In the genomic region with DNA sequence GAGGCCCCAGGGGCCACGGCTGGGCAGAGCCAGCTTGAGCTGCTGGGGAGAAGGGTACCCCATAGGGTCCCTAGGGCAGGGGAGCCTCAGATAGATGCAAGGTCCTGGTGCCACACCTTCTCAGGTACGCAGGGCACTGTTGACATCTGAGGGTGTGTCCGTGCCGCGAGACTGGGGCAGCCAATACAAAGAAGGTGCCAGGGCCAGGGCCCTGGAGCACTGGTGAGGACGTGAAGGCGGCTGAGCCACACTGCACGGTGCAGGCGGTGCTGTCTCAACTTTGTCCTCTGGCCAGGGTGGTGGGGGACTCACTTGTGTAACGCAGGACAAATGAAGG, we compare ENCODE assay signal across 8 cellular contexts. TPM values are rescaled to one million over a fixed set of nuclear protein-coding genes. Genes with fewer than 3 reads are reported as not detected.
A peak's percentile ranks its signal among the peaks of the same experiment; 100 is the strongest.
DNase-seq lines count a peak whose midpoint lies in the region; ATAC-seq, FAIRE-seq and TF ChIP-seq lines count a peak whose summit lies in the region.

No MANE protein-coding gene starts in this region.

- peaks cover 27% of the 10 kb centered on the region for H3K4me1 Mint-ChIP-seq in activated T-helper 1 cell treated with anti-CD3 and anti-CD28 coated beads, Interleukin-12 subunit alpha, Interleukin-12 subunit beta, Interleukin-2, Interleukin-4 antibody, amounts not matched to agents 30 ng/mL and 10 ng/mL and 1 ng/mL, durations not matched to agents 14 hours and 24 hours and 36 hours (ENCODE audit: low read depth)

- no peak for ATAC-seq in GM21526 (IDR thresholded peaks at IDR 0.05; ENCODE audit: low FRiP score, unreplicated experiment)

- H3K36me3 ChIP-seq in left ventricle myocardium inferior (peaks cover 47% of the 10 kb centered on the region), skeletal muscle satellite cell (ENCODE audit: insufficient read depth, low read length) (peaks cover 49% of the 10 kb centered on the region)

- no peak for TF ChIP-seq CTCF in left ventricle myocardium inferior (IDR thresholded peaks at IDR 0.05; ENCODE audit: borderline replicate concordance)

- peak overlapping the region; percentile 78 for H3K9ac ChIP-seq in skeletal muscle satellite cell (ENCODE audit: low read depth, low read length)

- peak; percentile 20 for FAIRE-seq in GM12891 (lab: Jason Lieb, UNC)

- H3K27ac ChIP-seq in left ventricle myocardium inferior (replicated peaks): peak overlapping the region; percentile 82

- H3K4me3 Mint-ChIP-seq in activated T-helper 1 cell treated with anti-CD3 and anti-CD28 coated beads, Interleukin-12 subunit alpha, Interleukin-12 subunit beta, Interleukin-2, Interleukin-4 antibody, amounts not matched to agents 30 ng/mL and 10 ng/mL and 1 ng/mL, durations not matched to agents 14 hours and 24 hours and 36 hours: peak overlapping the region; percentile 73

- peaks cover 18% of the 10 kb centered on the region for H3K27me3 Mint-ChIP-seq in activated T-helper 1 cell treated with anti-CD3 and anti-CD28 coated beads, Interleukin-12 subunit alpha, Interleukin-12 subunit beta, Interleukin-2, Interleukin-4 antibody, amounts not matched to agents 30 ng/mL and 10 ng/mL and 1 ng/mL, durations not matched to agents 14 hours and 24 hours and 36 hours (ENCODE audit: insufficient read depth)

- H3K9me3 ChIP-seq in left ventricle myocardium inferior (replicated peaks): no peaks in the 10 kb centered on the region
- H3K9me3 ChIP-seq in skeletal muscle satellite cell (replicated peaks; ENCODE audit: low read length): no peaks in the 10 kb centered on the region

- H3K36me3 Mint-ChIP-seq in activated T-helper 1 cell treated with anti-CD3 and anti-CD28 coated beads, Interleukin-12 subunit alpha, Interleukin-12 subunit beta, Interleukin-2, Interleukin-4 antibody, amounts not matched to agents 30 ng/mL and 10 ng/mL and 1 ng/mL, durations not matched to agents 14 hours and 24 hours and 36 hours (ENCODE audit: low read depth): peaks cover 34% of the 10 kb centered on the region

- intact Hi-C loops in activated T-helper 1 cell treated with anti-CD3 and anti-CD28 coated beads, Interleukin-12 subunit alpha, Interleukin-12 subunit beta, Interleukin-2, Interleukin-4 antibody, amounts not matched to agents 30 ng/mL and 10 ng/mL and 1 ng/mL, durations not matched to agents 14 hours and 24 hours and 36 hours (cut with micrococcal nuclease): loop anchor here (1.0 kb wide), 1 partner anchor 141 kb away; a partner anchor contains a TSS
- intact Hi-C loops in left ventricle myocardium inferior (cut with micrococcal nuclease): no loop called here

- H3K4me1 ChIP-seq in left ventricle myocardium inferior (peaks cover 85% of the 10 kb centered on the region), skeletal muscle satellite cell (ENCODE audit: control insufficient read depth, insufficient read depth, low read length) (peaks cover 22% of the 10 kb centered on the region)

- H3K4me2 ChIP-seq in skeletal muscle satellite cell (ENCODE audit: low read length): peak overlapping the region; percentile 99

- DNase-seq in GM12891 (ENCODE audit: insufficient read length, low spot score): no peak
- DNase-seq in activated T-helper 1 cell treated with anti-CD3 and anti-CD28 coated beads, Interleukin-12 subunit alpha, Interleukin-12 subunit beta, Interleukin-2, Interleukin-4 antibody, amounts not matched to agents 30 ng/mL and 10 ng/mL and 1 ng/mL, durations not matched to agents 14 hours and 24 hours and 36 hours (ENCODE audit: low spot score): no peak
- DNase-seq in left ventricle myocardium inferior: no peak
- DNase-seq in A172 (ENCODE audit: low spot score): no peak
- no peak for DNase-seq in NCI-H187 treated with DMSO at 0.1 percent for 48 hours (lab: John Stamatoyannopoulos, UW)
- DNase-seq in cerebellar cortex (ENCODE audit: low spot score): no peak

- no peaks in the 10 kb centered on the region for H3K9me3 Mint-ChIP-seq in activated T-helper 1 cell treated with anti-CD3 and anti-CD28 coated beads, Interleukin-12 subunit alpha, Interleukin-12 subunit beta, Interleukin-2, Interleukin-4 antibody, amounts not matched to agents 30 ng/mL and 10 ng/mL and 1 ng/mL, durations not matched to agents 14 hours and 24 hours and 36 hours

- H3K4me3 ChIP-seq in left ventricle myocardium inferior: peak overlapping the region; percentile 87
- peak overlapping the region; percentile 79 for H3K4me3 ChIP-seq in skeletal muscle satellite cell (ENCODE audit: low read length)

- H3K27me3 ChIP-seq in left ventricle myocardium inferior (ENCODE audit: low read depth): peaks cover 6% of the 10 kb centered on the region
- no peaks in the 10 kb centered on the region for H3K27me3 ChIP-seq in skeletal muscle satellite cell (ENCODE audit: control insufficient read depth, insufficient read depth, low read length)

- no peak overlapping the region for H3K27ac Mint-ChIP-seq in activated T-helper 1 cell treated with anti-CD3 and anti-CD28 coated beads, Interleukin-12 subunit alpha, Interleukin-12 subunit beta, Interleukin-2, Interleukin-4 antibody, amounts not matched to agents 30 ng/mL and 10 ng/mL and 1 ng/mL, durations not matched to agents 14 hours and 24 hours and 36 hours

- TF ChIP-seq POLR2A in GM12891 (IDR thresholded peaks at IDR 0.05; ENCODE audit: low read depth, low read length): 0 out of 2 replicates have a peak, but pooled peaks have one; percentile 4

TF ChIP-seq in GM12891, 5 proteins besides CTCF, POLR2A, EP300 and RAD21:
- TF ChIP-seq PAX5 (IDR thresholded peaks at IDR 0.05; ENCODE audit: insufficient read depth, low read length, severe bottlenecking): no peak
- no peak for TF ChIP-seq POLR2AphosphoS5 (IDR thresholded peaks at IDR 0.05; ENCODE audit: low read depth, low read length)
- TF ChIP-seq SPI1 (IDR thresholded peaks at IDR 0.05; ENCODE audit: low read depth, low read length): no peak
- TF ChIP-seq TAF1 (IDR thresholded peaks at IDR 0.05; ENCODE audit: low read depth, low read length): no peak
- no peak for TF ChIP-seq POU2F2 (IDR thresholded peaks at IDR 0.05; ENCODE audit: low read depth, low read length)

RNA-seq across cellular contexts. Expression of a gene that starts 0.6 kb away (rescaled TPM):
- not detected for polyA plus RNA-seq in GM12891 (2012; ENCODE audit: low read depth, missing spikeins)
- 0.10 and 0.12 TPM in 2 replicates for total RNA-seq in activated T-helper 1 cell treated with anti-CD3 and anti-CD28 coated beads, Interleukin-12 subunit alpha, Interleukin-12 subunit beta, Interleukin-2, Interleukin-4 antibody, amounts not matched to agents 30 ng/mL and 10 ng/mL and 1 ng/mL, durations not matched to agents 14 hours and 24 hours and 36 hours
- total RNA-seq in left ventricle myocardium inferior: 1.6 TPM
- total RNA-seq in skeletal muscle satellite cell (2012; rRNA removed): under 0.01 and 1.1 TPM in 2 replicates
- 1.2 and 2.3 TPM in 2 replicates for total RNA-seq in A172 (2014; rRNA removed; shearing (Covaris generic))

RNA-seq across cellular contexts. Expression of a gene that starts 5.9 kb away (rescaled TPM):
- 45.0 TPM for polyA plus RNA-seq in GM12891 (2012; ENCODE audit: low read depth, missing spikeins)
- total RNA-seq in activated T-helper 1 cell treated with anti-CD3 and anti-CD28 coated beads, Interleukin-12 subunit alpha, Interleukin-12 subunit beta, Interleukin-2, Interleukin-4 antibody, amounts not matched to agents 30 ng/mL and 10 ng/mL and 1 ng/mL, durations not matched to agents 14 hours and 24 hours and 36 hours: 60.2 and 62.5 TPM in 2 replicates
- total RNA-seq in left ventricle myocardium inferior: 69.9 TPM
- 55.5 and 67.2 TPM in 2 replicates for total RNA-seq in skeletal muscle satellite cell (2012; rRNA removed)
- total RNA-seq in A172 (2014; rRNA removed; shearing (Covaris generic)): 122 and 155 TPM in 2 replicates

RNA-seq across cellular contexts. Expression of a gene that starts 6.1 kb away (rescaled TPM):
- polyA plus RNA-seq in GM12891 (2012; ENCODE audit: low read depth, missing spikeins): 52.9 TPM
- total RNA-seq in activated T-helper 1 cell treated with anti-CD3 and anti-CD28 coated beads, Interleukin-12 subunit alpha, Interleukin-12 subunit beta, Interleukin-2, Interleukin-4 antibody, amounts not matched to agents 30 ng/mL and 10 ng/mL and 1 ng/mL, durations not matched to agents 14 hours and 24 hours and 36 hours: 85.8 and 98.0 TPM in 2 replicates
- total RNA-seq in left ventricle myocardium inferior: 14.7 TPM
- total RNA-seq in skeletal muscle satellite cell (2012; rRNA removed): 42.8 and 45.1 TPM in 2 replicates
- 46.0 and 50.1 TPM in 2 replicates for total RNA-seq in A172 (2014; rRNA removed; shearing (Covaris generic))

RNA-seq across cellular contexts. Expression of a gene that starts 33.4 kb away (rescaled TPM):
- polyA plus RNA-seq in GM12891 (2012; ENCODE audit: low read depth, missing spikeins): 12.6 TPM
- 43.4 and 48.2 TPM in 2 replicates for total RNA-seq in activated T-helper 1 cell treated with anti-CD3 and anti-CD28 coated beads, Interleukin-12 subunit alpha, Interleukin-12 subunit beta, Interleukin-2, Interleukin-4 antibody, amounts not matched to agents 30 ng/mL and 10 ng/mL and 1 ng/mL, durations not matched to agents 14 hours and 24 hours and 36 hours
- total RNA-seq in left ventricle myocardium inferior: 24.1 TPM
- total RNA-seq in skeletal muscle satellite cell (2012; rRNA removed): 10.7 and 13.9 TPM in 2 replicates
- 10.9 and 14.3 TPM in 2 replicates for total RNA-seq in A172 (2014; rRNA removed; shearing (Covaris generic))

RNA-seq across cellular contexts. Expression of a gene that starts 55.4 kb away (rescaled TPM):
- polyA plus RNA-seq in GM12891 (2012; ENCODE audit: low read depth, missing spikeins): 0.83 TPM
- total RNA-seq in activated T-helper 1 cell treated with anti-CD3 and anti-CD28 coated beads, Interleukin-12 subunit alpha, Interleukin-12 subunit beta, Interleukin-2, Interleukin-4 antibody, amounts not matched to agents 30 ng/mL and 10 ng/mL and 1 ng/mL, durations not matched to agents 14 hours and 24 hours and 36 hours: 1.5 and 2.0 TPM in 2 replicates
- 3.3 TPM for total RNA-seq in left ventricle myocardium inferior
- total RNA-seq in skeletal muscle satellite cell (2012; rRNA removed): 0.76 and 0.87 TPM in 2 replicates
- total RNA-seq in A172 (2014; rRNA removed; shearing (Covaris generic)): 0.81 and 3.0 TPM in 2 replicates
